In the genomic region with DNA sequence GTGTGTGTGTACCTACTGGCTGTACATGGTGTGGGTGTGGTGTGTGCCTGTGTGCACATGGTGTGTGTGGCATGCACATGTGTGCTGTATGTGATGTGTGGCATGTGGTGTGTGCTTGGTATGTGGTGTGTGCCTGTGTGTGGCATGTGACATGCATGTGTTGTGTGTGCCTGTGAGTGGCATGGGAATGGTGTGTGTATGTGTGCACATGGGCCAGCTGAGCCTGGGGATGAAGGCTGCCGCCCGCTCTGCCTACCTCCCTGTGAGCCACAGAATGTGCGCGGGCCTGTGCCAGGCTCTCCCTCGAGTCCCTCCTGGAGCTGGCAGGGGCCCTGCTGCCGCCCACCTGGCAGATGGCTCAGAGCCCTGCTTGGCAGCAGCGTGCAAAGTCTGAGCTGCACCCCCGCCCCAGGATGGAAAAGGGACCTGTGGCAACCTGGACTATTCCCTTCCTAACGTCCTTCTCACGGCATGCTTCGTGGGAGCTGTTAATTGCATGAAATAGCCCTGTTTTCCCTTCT, we compare ENCODE assay signal across 20 cellular contexts. TPM values are rescaled to one million over a fixed set of nuclear protein-coding genes. Genes with fewer than 3 reads are reported as not detected.
A peak's percentile ranks its signal among the peaks of the same experiment; 100 is the strongest.
DNase-seq lines count a peak whose midpoint lies in the region; ATAC-seq and TF ChIP-seq lines count a peak whose summit lies in the region.
"Had no signal": no experiment of that assay in that cellular context is flagged by ENCODE, and none has a peak within 500 bp of the region (broad histone marks: within the 10 kb centered on the region; RNA-seq: fewer than 3 reads in every experiment).

No MANE protein-coding gene starts in this region.

- H3K79me1 ChIP-seq in H9 (ENCODE audit: insufficient read depth, low read depth, low read length, poor library complexity, severe bottlenecking): no peaks in the 10 kb centered on the region

- no peak overlapping the region for H2AFZ ChIP-seq in H9 (ENCODE audit: low read length)

- H2AK5ac ChIP-seq in H9 (ENCODE audit: insufficient read length, low read length): no peak overlapping the region

- intact Hi-C loops in left cardiac atrium (cut with DNase I): no loop called here

- H2BK12ac ChIP-seq in H9 (ENCODE audit: insufficient read length, low read depth, low read length): no peak overlapping the region

- no peak overlapping the region for H4K8ac ChIP-seq in H9 (replicated peaks; ENCODE audit: insufficient read length, low read depth, low read length)

- H4K91ac ChIP-seq in H9 (ENCODE audit: insufficient read length, low read depth, low read length): no peak overlapping the region

- H3K14ac ChIP-seq in H9 (ENCODE audit: insufficient read depth, low read length): no peak overlapping the region

- no peak overlapping the region for H2BK20ac ChIP-seq in H9 (ENCODE audit: low read depth, low read length, poor library complexity, severe bottlenecking)

- no peak overlapping the region for H3K27ac ChIP-seq in H9 (ENCODE audit: insufficient read length, low read depth, low read length)
- no peak overlapping the region for H3K27ac ChIP-seq in RWPE2 (ENCODE audit: poor library complexity, severe bottlenecking)
- no peak overlapping the region for H3K27ac ChIP-seq in foreskin keratinocyte
- H3K27ac ChIP-seq: testis had no signal

- no peaks in the 10 kb centered on the region for H3K9me3 ChIP-seq in H9 (ENCODE audit: control insufficient read depth, low read depth, low read length)
- H3K9me3 ChIP-seq in RWPE2 (ENCODE audit: severe bottlenecking): no peaks in the 10 kb centered on the region
- H3K9me3 ChIP-seq: HAP-1, testis had no signal

- no peak overlapping the region for H3K23ac ChIP-seq in H9 (ENCODE audit: insufficient read length, low read depth, low read length)

- no peak overlapping the region for H3K4me2 ChIP-seq in H9 (ENCODE audit: insufficient read depth, insufficient read length, low read length)
- H3K4me2 ChIP-seq: smooth muscle cell had no signal

- H3K56ac ChIP-seq in H9 (ENCODE audit: insufficient read length, low read depth, low read length): no peak overlapping the region

- H3K36me3 ChIP-seq in RWPE2 (ENCODE audit: low read depth): peaks cover 13% of the 10 kb centered on the region

- H3K4me3 ChIP-seq in RWPE2 (ENCODE audit: severe bottlenecking): no peak overlapping the region
- H3K4me3 ChIP-seq: HAP-1, smooth muscle cell, testis had no signal

- H3K23me2 ChIP-seq in H9 (ENCODE audit: insufficient read length, low read depth, low read length, poor library complexity, severe bottlenecking): no peaks in the 10 kb centered on the region

- no peak overlapping the region for H2BK120ac ChIP-seq in H9 (ENCODE audit: low read depth, low read length, poor library complexity, severe bottlenecking)

- ATAC-seq in RWPE2 (ENCODE audit: low read depth) (peak; percentile 4; the same call in 1 of the 3 replicates), foreskin keratinocyte (peak; percentile 3), left cardiac atrium (no peak)
- ATAC-seq in stimulated activated memory B cell treated with anti-CD40 and anti-IgM and Interleukin-4, amounts not matched to agents 10 μg/mL and 1 μg/mL and 100 μg/mL, for 72 hours: peak; percentile 22

- no peak overlapping the region; a peak in 1 of 5 replicates for H3K4me3 Mint-ChIP-seq in H9
- H3K4me3 Mint-ChIP-seq in stimulated activated memory B cell treated with anti-CD40 and anti-IgM and Interleukin-4, amounts not matched to agents 10 μg/mL and 1 μg/mL and 100 μg/mL, for 72 hours: no peak overlapping the region
- no peak overlapping the region for H3K4me3 Mint-ChIP-seq in type B pancreatic cell
- H3K4me3 Mint-ChIP-seq: nephron had no signal

- peaks cover 0 to 16% (median 16%) of the 10 kb centered on the region in 3 experiments; a peak in 5 of 7 replicates for H3K36me3 Mint-ChIP-seq in H9 (ENCODE audit: insufficient read depth in 1 of 3, low read depth in 3 of 3)
- H3K36me3 Mint-ChIP-seq in stimulated activated memory B cell treated with anti-CD40 and anti-IgM and Interleukin-4, amounts not matched to agents 10 μg/mL and 1 μg/mL and 100 μg/mL, for 72 hours: peaks cover 23% of the 10 kb centered on the region
- H3K36me3 Mint-ChIP-seq in type B pancreatic cell: no peaks in the 10 kb centered on the region

- H3K27ac Mint-ChIP-seq in H9 (peak overlapping the region in 2 of 3 experiments; percentile 33 to 52; a peak in 2 of 7 replicates), type B pancreatic cell (no peak overlapping the region)
- H3K27ac Mint-ChIP-seq in stimulated activated memory B cell treated with anti-CD40 and anti-IgM and Interleukin-4, amounts not matched to agents 10 μg/mL and 1 μg/mL and 100 μg/mL, for 72 hours: no peak overlapping the region
- H3K27ac Mint-ChIP-seq: nephron had no signal

- peaks cover 2% of the 10 kb centered on the region for H3K27me3 Mint-ChIP-seq in H9 (ENCODE audit: low read depth)
- H3K27me3 Mint-ChIP-seq in stimulated activated memory B cell treated with anti-CD40 and anti-IgM and Interleukin-4, amounts not matched to agents 10 μg/mL and 1 μg/mL and 100 μg/mL, for 72 hours: peaks cover 22% of the 10 kb centered on the region
- peaks cover 4% of the 10 kb centered on the region for H3K27me3 Mint-ChIP-seq in type B pancreatic cell

- no peaks in the 10 kb centered on the region for H3K79me2 ChIP-seq in H9 (ENCODE audit: insufficient read depth, low read length)

- no peak overlapping the region for H2BK5ac ChIP-seq in H9 (ENCODE audit: insufficient read length, low read length)

- no peak overlapping the region for H2BK15ac ChIP-seq in H9 (ENCODE audit: low read depth, low read length)

- DNase-seq in H9: no peak
- DNase-seq in RWPE2 (ENCODE audit: low spot score): no peak
- no peak for DNase-seq in foreskin keratinocyte
- DNase-seq in left cardiac atrium: no peak
- DNase-seq in activated gamma-delta T cell (lab: John Stamatoyannopoulos, UW): no peak
- DNase-seq in dedifferentiated amniotic fluid mesenchymal stem cell (ENCODE audit: extremely low spot score): no peak
- DNase-seq in type B pancreatic cell (ENCODE audit: extremely low spot score, unreplicated experiment): no peak
- DNase-seq: activated CD4-positive, alpha-beta T cell treated with anti-CD3 and anti-CD28 coated beads, Interleukin-2, amount 50 U/mL, for 1 hour; activated naive CD4-positive, alpha-beta T cell treated with Interleukin-2 at 50 U/mL for 16 hours; AML-193; aorta; kidney glomerular epithelial cell; NCI-H1436; NK-92 treated with Interleukin-12 subunit alpha and Interleukin-12 subunit beta, amount 100 ng/mL, for 24 hours; stimulated activated CD8-positive, alpha-beta memory T cell treated with anti-CD3 and anti-CD28 coated beads, Interleukin-4, amount 100 ng/mL, for 48 hours; testis had no signal

- no peak overlapping the region for H3T11ph ChIP-seq in H9 (ENCODE audit: low read length)

- H3K4ac ChIP-seq in H9 (ENCODE audit: low read depth, low read length): no peak overlapping the region

- no peaks in the 10 kb centered on the region for H4K20me1 ChIP-seq in H9 (ENCODE audit: control insufficient read depth, insufficient read depth, insufficient read length)

- H3K4me1 Mint-ChIP-seq in H9 (peaks cover 0 to 5% of the 10 kb centered on the region in 2 experiments; a peak in 2 of 4 replicates), type B pancreatic cell (ENCODE audit: unreplicated experiment) (no peaks in the 10 kb centered on the region)
- peaks cover 40% of the 10 kb centered on the region for H3K4me1 Mint-ChIP-seq in stimulated activated memory B cell treated with anti-CD40 and anti-IgM and Interleukin-4, amounts not matched to agents 10 μg/mL and 1 μg/mL and 100 μg/mL, for 72 hours
- H3K4me1 Mint-ChIP-seq: nephron had no signal

- H3K27me3 ChIP-seq in H9 (ENCODE audit: insufficient read depth, low read length) (no peaks in the 10 kb centered on the region), RWPE2 (ENCODE audit: insufficient read depth, poor library complexity, severe bottlenecking) (no peaks in the 10 kb centered on the region), foreskin keratinocyte (peaks cover 10% of the 10 kb centered on the region)
- H3K27me3 ChIP-seq: testis had no signal

- H3K9me3 Mint-ChIP-seq in H9 (no peaks in the 10 kb centered on the region), type B pancreatic cell (no peaks in the 10 kb centered on the region)
- H3K9me3 Mint-ChIP-seq in stimulated activated memory B cell treated with anti-CD40 and anti-IgM and Interleukin-4, amounts not matched to agents 10 μg/mL and 1 μg/mL and 100 μg/mL, for 72 hours: no peaks in the 10 kb centered on the region
- H3K9me3 Mint-ChIP-seq: nephron had no signal

- H3K9ac ChIP-seq in H9 (ENCODE audit: extremely low read depth, insufficient read length, low read length): no peak overlapping the region

- TF ChIP-seq CTCF in H9 (conservative IDR thresholded peaks at IDR 0.05) (no peak), RWPE2 (IDR thresholded peaks at IDR 0.05; ENCODE audit: poor library complexity, severe bottlenecking) (no peak), foreskin keratinocyte (conservative IDR thresholded peaks at IDR 0.05) (no peak), type B pancreatic cell (conservative IDR thresholded peaks at IDR 0.05) (no peak)

- no peak overlapping the region for H3K18ac ChIP-seq in H9 (ENCODE audit: insufficient read length, low read depth, low read length)

- WGBS in H9 (ENCODE audit: extremely low coverage, insufficient read length, low lambda C conversion rate): no CpG with 5 or more reads among the region's 11 CpGs

- no peak overlapping the region for H4K5ac ChIP-seq in H9 (ENCODE audit: insufficient read length, low read depth, low read length)

- H3K4me1 ChIP-seq in H9 (ENCODE audit: insufficient read depth, low read length) (no peaks in the 10 kb centered on the region), RWPE2 (ENCODE audit: insufficient read depth, poor library complexity, severe bottlenecking) (no peaks in the 10 kb centered on the region), foreskin keratinocyte (no peaks in the 10 kb centered on the region)
- H3K4me1 ChIP-seq: HAP-1 had no signal

RNA-seq across cellular contexts. Expression of a gene that starts 9.3 kb away (rescaled TPM):
- 3.6 and 5.0 TPM in 2 replicates for total RNA-seq in H9 (2021)
- 0.21 and 0.31 TPM in 2 replicates for total RNA-seq in foreskin keratinocyte
- polyA plus RNA-seq in foreskin keratinocyte: 0.20 and 0.25 TPM in 2 replicates
- under 1 TPM; 0.44 to 0.65 TPM for total RNA-seq in left cardiac atrium
- 19.0 and 24.6 TPM in 2 replicates for total RNA-seq in type B pancreatic cell (ENCODE audit: low replicate concordance)

RNA-seq across cellular contexts. Expression of a gene that starts 28.4 kb away (rescaled TPM):
- 38.8 and 39.9 TPM in 2 replicates for total RNA-seq in H9 (2021)
- 27.8 and 28.4 TPM in 2 replicates for total RNA-seq in foreskin keratinocyte
- polyA plus RNA-seq in foreskin keratinocyte: 22.5 and 23.8 TPM in 2 replicates
- 10 to 100 TPM; 11.6 to 15.2 TPM for total RNA-seq in left cardiac atrium
- total RNA-seq in type B pancreatic cell (ENCODE audit: low replicate concordance): 25.1 and 30.5 TPM in 2 replicates

RNA-seq across cellular contexts. Expression of a gene that starts 41.7 kb away (rescaled TPM):
- total RNA-seq in H9 (2021) (667 and 694 TPM in 2 replicates), foreskin keratinocyte (149 and 160 TPM in 2 replicates), left cardiac atrium (100 to 1,000 TPM; 266 to 321 TPM), type B pancreatic cell (ENCODE audit: low replicate concordance) (620 and 749 TPM in 2 replicates)
- 294 and 299 TPM in 2 replicates for polyA plus RNA-seq in foreskin keratinocyte

Comparison
In these comparisons a context has a peak if more than half of its experiments do, and no peak if none do; other contexts are left out.
1. H3K27ac Mint-ChIP-seq: peak in H9 (2 of 3); none in stimulated activated memory B cell treated with anti-CD40 and anti-IgM and Interleukin-4, amounts not matched to agents 10 μg/mL and 1 μg/mL and 100 μg/mL, for 72 hours (single experiment) and type B pancreatic cell (single experiment).
2. ATAC-seq: peak in RWPE2 (single experiment), foreskin keratinocyte (single experiment) and stimulated activated memory B cell treated with anti-CD40 and anti-IgM and Interleukin-4, amounts not matched to agents 10 μg/mL and 1 μg/mL and 100 μg/mL, for 72 hours (single experiment); none in left cardiac atrium (0 of 2).